Comparison of ENCODE assay signal across 1 cellular context in genomic region chr14:73286598-73286997, GRCh38.
TF ChIP-seq lines count a peak whose summit lies in the region.

No MANE protein-coding gene starts in this region.

TF ChIP-seq in H1, 55 proteins besides CTCF, POLR2A, EP300 and RAD21:
- TF ChIP-seq E2F6 (IDR thresholded peaks at IDR 0.05) (no peak), CBX8 (IDR thresholded peaks at IDR 0.05; ENCODE audit: borderline replicate concordance, low read depth, low read length) (no peak), CREB1 (IDR thresholded peaks at IDR 0.05) (no peak), CHD2 (IDR thresholded peaks at IDR 0.05; ENCODE audit: low read length) (no peak), TEAD4 (IDR thresholded peaks at IDR 0.05; ENCODE audit: low read depth, low read length) (no peak), RXRA (IDR thresholded peaks at IDR 0.05; ENCODE audit: insufficient read depth, low read depth, low read length) (no peak), USF2 (IDR thresholded peaks at IDR 0.05; ENCODE audit: low read length) (no peak), JUND (IDR thresholded peaks at IDR 0.05; ENCODE audit: low read length) (no peak), BACH1 (IDR thresholded peaks at IDR 0.05; ENCODE audit: low read length) (no peak), NRF1 (IDR thresholded peaks at IDR 0.05; ENCODE audit: low read depth, low read length) (no peak), RFX5 (IDR thresholded peaks at IDR 0.05; ENCODE audit: borderline replicate concordance, low read depth, low read length) (no peak), HDAC6 (IDR thresholded peaks at IDR 0.05; ENCODE audit: low read depth, low read length) (no peak), SP4 (IDR thresholded peaks at IDR 0.05; ENCODE audit: low read length) (no peak), FOSL1 (IDR thresholded peaks at IDR 0.05; ENCODE audit: insufficient read depth, low read depth, low read length) (no peak), CHD7 (IDR thresholded peaks at IDR 0.05; ENCODE audit: insufficient replicate concordance, low read length) (no peak), POLR2AphosphoS5 (IDR thresholded peaks at IDR 0.05; ENCODE audit: low read depth, low read length) (no peak), KDM4A (IDR thresholded peaks at IDR 0.05; ENCODE audit: low read depth, low read length, severe bottlenecking) (no peak), CBX5 (IDR thresholded peaks at IDR 0.05; ENCODE audit: low read depth, low read length) (no peak)
